ENCODE assay signal across 20 cellular contexts in genomic region chr13:46801831-46802230, GRCh38. TPM values are rescaled to one million over a fixed set of nuclear protein-coding genes. Genes with fewer than 3 reads are reported as not detected.
A peak's percentile ranks its signal among the peaks of the same experiment; 100 is the strongest.
DNase-seq lines count a peak whose midpoint lies in the region; FAIRE-seq and TF ChIP-seq lines count a peak whose summit lies in the region.
"Had no signal": no experiment of that assay in that cellular context is flagged by ENCODE, and none has a peak within 500 bp of the region (broad histone marks: within the 10 kb centered on the region; RNA-seq: fewer than 3 reads in every experiment).

No MANE protein-coding gene starts in this region.

- intact Hi-C loops in vagina (cut with DNase I), result no loop called here

- DNase-seq in HFFc6, result no peak
- no peak for DNase-seq in SJSA1 (ENCODE audit: low read depth in 1 of 2, low spot score in 2 of 2)
- DNase-seq in iris pigment epithelial cell (ENCODE audit: low read depth), result peak; percentile 36
- DNase-seq in small intestine, result peak; percentile 10
- DNase-seq in activated CD8-positive, alpha-beta memory T cell treated with anti-CD3 and anti-CD28 coated beads, Interleukin-2, amount 50 U/mL, for 48 hours, result no peak
- DNase-seq in MG63, result no peak
- DNase-seq in vagina (ENCODE audit: extremely low spot score in 2 of 2), result no peak
- DNase-seq: GDM1, Kasumi-1, NCI-H1048, NCI-H1417 treated with DMSO at 0.1 percent for 48 hours, NCI-H187, NCI-H2107, NCI-H2227 treated with DMSO at 0.1 percent for 48 hours, NCI-H510A treated with DMSO at 0.1 percent for 48 hours, NCI-H748 treated with DMSO at 0.1 percent for 48 hours, SIG-M5 had no signal

- no peaks in the 10 kb centered on the region for H3K36me3 Mint-ChIP-seq in HFFc6 (ENCODE audit: low read depth)
- H3K36me3 Mint-ChIP-seq: CD14-positive monocyte had no signal

- H3K27ac ChIP-seq in SJSA1 (peak overlapping the region; percentile 2; the same call in 1 of the 2 replicates), small intestine (ENCODE audit: low read depth in 1 of 2, low read length in 1 of 2) (no peak overlapping the region), vagina (no peak overlapping the region)
- H3K27ac ChIP-seq: A549 had no signal

- no peaks in the 10 kb centered on the region for H3K9me3 Mint-ChIP-seq in HFFc6

- peaks cover under 1% of the 10 kb centered on the region; the same call in 1 of the 2 replicates for H3K27me3 Mint-ChIP-seq in HFFc6 (ENCODE audit: insufficient read depth)

- no peak for TF ChIP-seq CTCF in HFFc6 (IDR thresholded peaks at IDR 0.05)
- no peak for TF ChIP-seq CTCF in vagina (IDR thresholded peaks at IDR 0.05)

- H3K27me3 ChIP-seq in SJSA1 (replicated peaks), result no peaks in the 10 kb centered on the region
- H3K27me3 ChIP-seq in small intestine (ENCODE audit: control insufficient read depth in 2 of 2, insufficient read depth in 2 of 2, low read length in 2 of 2), result no peaks in the 10 kb centered on the region
- H3K27me3 ChIP-seq in MG63, result no peaks in the 10 kb centered on the region
- H3K27me3 ChIP-seq in vagina, result no peaks in the 10 kb centered on the region

- peak overlapping the region; percentile 23; the same call in 1 of the 2 replicates for H3K4me3 Mint-ChIP-seq in HFFc6
- H3K4me3 Mint-ChIP-seq: B cell, CD14-positive monocyte had no signal

- peaks cover under 1% of the 10 kb centered on the region; the same call in 1 of the 2 replicates for H3K36me3 ChIP-seq in SJSA1
- H3K36me3 ChIP-seq in small intestine (ENCODE audit: control insufficient read depth in 2 of 2, insufficient read depth in 2 of 2, low read length in 2 of 2), result no peaks in the 10 kb centered on the region
- no peaks in the 10 kb centered on the region for H3K36me3 ChIP-seq in MG63
- no peaks in the 10 kb centered on the region for H3K36me3 ChIP-seq in vagina

- FAIRE-seq in small intestine (lab: Jason Lieb, UNC), result no peak
- FAIRE-seq: A549 had no signal

- no peak overlapping the region; the same call in 1 of the 2 replicates for H3K27ac Mint-ChIP-seq in HFFc6
- H3K27ac Mint-ChIP-seq: B cell, CD14-positive monocyte had no signal

- TF ChIP-seq POLR2A in vagina (IDR thresholded peaks at IDR 0.05), result no peak

- H3K4me3 ChIP-seq in SJSA1 (no peak overlapping the region), small intestine (ENCODE audit: low read depth in 1 of 2, low read length in 2 of 2) (no peak overlapping the region), MG63 (no peak overlapping the region), vagina (no peak overlapping the region)
- H3K4me3 ChIP-seq: A549 had no signal

- H3K9me3 ChIP-seq in SJSA1 (replicated peaks) (no peaks in the 10 kb centered on the region), small intestine (ENCODE audit: control insufficient read depth, low read depth) (no peaks in the 10 kb centered on the region), MG63 (no peaks in the 10 kb centered on the region; the same call in 1 of the 2 replicates), vagina (no peaks in the 10 kb centered on the region)
- H3K9me3 ChIP-seq: A549 had no signal

- WGBS in small intestine, 3 donors, result 46 to 61% (median 50%) methylated on average over 1 of the region's 1 CpG

- peaks cover 54% of the 10 kb centered on the region for H3K4me1 Mint-ChIP-seq in HFFc6 (ENCODE audit: low read depth)

- H3K4me1 ChIP-seq in SJSA1 (replicated peaks) (peaks cover 57% of the 10 kb centered on the region), small intestine (ENCODE audit: control insufficient read depth in 2 of 2, insufficient read depth in 1 of 2, low read depth in 1 of 2, low read length in 1 of 2) (peaks cover 0 to 2% of the 10 kb centered on the region in 2 donors), vagina (peaks cover 8% of the 10 kb centered on the region)

RNA-seq across cellular contexts. Expression of gene ESD, which starts 4.9 kb away (rescaled TPM):
- 100 to 1,000 TPM in 5 of 6 experiments, 10 to 100 TPM in 1; 97.7 to 116 (median 104) TPM for total RNA-seq in HFFc6 (2021; fragmentation: NEBNext Ultra II Directional; extraction: Animal tissue kit (Norgen Biotek cat#: 25700))
- 98.2 and 108 TPM in 2 replicates for total RNA-seq in SJSA1 (2014; rRNA removed; shearing (Covaris generic))
- polyA plus RNA-seq in small intestine, result 100 to 1,000 TPM; 108 to 121 (median 117) TPM
- 161 and 225 TPM in 2 replicates for total RNA-seq in MG63 (2014; rRNA removed; shearing (Covaris generic); ENCODE audit: low replicate concordance)
- 107 TPM for total RNA-seq in vagina

Comparison
In these comparisons a context has a peak if more than half of its experiments do, and no peak if none do; other contexts are left out.
1. DNase-seq: peak in iris pigment epithelial cell (single experiment) and small intestine (single experiment); none in HFFc6 (single experiment), SJSA1 (0 of 2), activated CD8-positive, alpha-beta memory T cell treated with anti-CD3 and anti-CD28 coated beads, Interleukin-2, amount 50 U/mL, for 48 hours (single experiment), MG63 (single experiment) and vagina (0 of 2).